In genomic region chr4:7960017-7960789, GRCh38 we compare ENCODE assay signal across 11 cellular contexts. TPM values are rescaled to one million over a fixed set of nuclear protein-coding genes. Genes with fewer than 3 reads are reported as not detected.
DNase-seq lines count a peak whose midpoint lies in the region; ATAC-seq, FAIRE-seq and TF ChIP-seq lines count a peak whose summit lies in the region.
"Had no signal": no experiment of that assay in that cellular context is flagged by ENCODE, and none has a peak within 500 bp of the region (broad histone marks: within the 10 kb centered on the region; RNA-seq: fewer than 3 reads in every experiment).

No MANE protein-coding gene starts in this region.

- no peak overlapping the region for H3K4me3 ChIP-seq in gastrocnemius medialis
- no peak overlapping the region for H3K4me3 ChIP-seq in right atrium auricular region
- H3K4me3 ChIP-seq: heart right ventricle had no signal

- ATAC-seq in GM21390 (IDR thresholded peaks at IDR 0.05; ENCODE audit: unreplicated experiment): peak; percentile 5
- ATAC-seq in T-cell (replicated peaks in 1 of 4): no peak
- ATAC-seq in gastrocnemius medialis: peak; percentile 13 to 25

- H3K27me3 ChIP-seq in gastrocnemius medialis (no peaks in the 10 kb centered on the region), right atrium auricular region (no peaks in the 10 kb centered on the region)
- H3K27me3 ChIP-seq: heart right ventricle had no signal

- H3K27ac Mint-ChIP-seq in T-cell: peak overlapping the region; percentile 59 to 73

- no peaks in the 10 kb centered on the region for H3K36me3 Mint-ChIP-seq in T-cell

- peak overlapping the region; percentile 61 for H3K27ac ChIP-seq in epithelial cell of prostate
- H3K27ac ChIP-seq in gastrocnemius medialis: peak overlapping the region in 3 of 4 donors; percentile 0 to 61 (median 34)
- no peak overlapping the region for H3K27ac ChIP-seq in right atrium auricular region
- H3K27ac ChIP-seq: heart right ventricle had no signal

- TF ChIP-seq CTCF in gastrocnemius medialis (IDR thresholded peaks at IDR 0.05 in 4 of 5, conservative IDR thresholded peaks at IDR 0.05 in 1 of 5) (no peak), D721Med (IDR thresholded peaks at IDR 0.05; ENCODE audit: insufficient read depth, missing control alignments) (no peak), right atrium auricular region (IDR thresholded peaks at IDR 0.05) (no peak)

- no peak for TF ChIP-seq POLR2A in gastrocnemius medialis (IDR thresholded peaks at IDR 0.05)

- peaks cover 0 to 7% of the 10 kb centered on the region in 2 donors for H3K27me3 Mint-ChIP-seq in T-cell

- FAIRE-seq in D721Med (lab: Jason Lieb, UNC): no peak

- POLR2A ChIA-PET in T-cell (lab: Charles Lee): no interaction called here

- intact Hi-C loops in gastrocnemius medialis (cut with DNase I; ENCODE audit: low total_unique reads): no loop called here

- in situ Hi-C loops in gastrocnemius medialis (cut with MboI; ENCODE audit: low sequenced_read_pairs in 4 of 4): no loop called here

- H3K4me1 ChIP-seq in gastrocnemius medialis (no peaks in the 10 kb centered on the region), right atrium auricular region (peaks cover 0 to 25% of the 10 kb centered on the region in 2 donors)

- H3K4me3 Mint-ChIP-seq in T-cell: no peak overlapping the region

- DNase-seq in T-cell (no peak), epithelial cell of prostate (ENCODE audit: low read depth, low spot score) (peak; percentile 65), gastrocnemius medialis (peak in 1 of 2 donors; percentile 30), D721Med (ENCODE audit: insufficient read length, low spot score) (no peak), right atrium auricular region (ENCODE audit: low spot score) (no peak), amygdala (lab: John Stamatoyannopoulos, UW) (no peak), D341Med (ENCODE audit: low spot score) (no peak)
- DNase-seq: amniotic stem cell, heart right ventricle, NCI-H2029 had no signal

- peaks cover 8 to 29% (median 24%) of the 10 kb centered on the region in 3 donors for H3K4me1 Mint-ChIP-seq in T-cell

- H3K9me3 Mint-ChIP-seq in T-cell: no peaks in the 10 kb centered on the region

- CTCF ChIA-PET in T-cell (lab: Charles Lee): no interaction called here

- H3K9me3 ChIP-seq in gastrocnemius medialis (no peaks in the 10 kb centered on the region), right atrium auricular region (no peaks in the 10 kb centered on the region)
- H3K9me3 ChIP-seq: heart right ventricle had no signal

- no peaks in the 10 kb centered on the region for H3K36me3 ChIP-seq in gastrocnemius medialis
- no peaks in the 10 kb centered on the region for H3K36me3 ChIP-seq in right atrium auricular region
- H3K36me3 ChIP-seq: heart right ventricle had no signal

RNA-seq across cellular contexts. Expression of gene AFAP1, which starts 20.5 kb away (rescaled TPM):
- total RNA-seq in T-cell (10 to 100 TPM in 4 of 5 donors, 1 to 10 TPM in 1; 4.8 to 34.8 (median 20.3) TPM), gastrocnemius medialis (1 to 10 TPM; 1.5 to 8.6 (median 3.5) TPM), right atrium auricular region (10 to 100 TPM; 16.2 to 27.2 TPM)

Comparison
In these comparisons a context has a peak if more than half of its experiments do, and no peak if none do; other contexts are left out.
1. ATAC-seq: peak in GM21390 (single experiment) and gastrocnemius medialis (2 of 2); none in T-cell (0 of 4).
2. H3K27ac ChIP-seq: peak in epithelial cell of prostate (single experiment) and gastrocnemius medialis (3 of 4); none in right atrium auricular region (0 of 2).